Comparison of ENCODE assay signal across 24 cellular contexts in the genomic region with DNA sequence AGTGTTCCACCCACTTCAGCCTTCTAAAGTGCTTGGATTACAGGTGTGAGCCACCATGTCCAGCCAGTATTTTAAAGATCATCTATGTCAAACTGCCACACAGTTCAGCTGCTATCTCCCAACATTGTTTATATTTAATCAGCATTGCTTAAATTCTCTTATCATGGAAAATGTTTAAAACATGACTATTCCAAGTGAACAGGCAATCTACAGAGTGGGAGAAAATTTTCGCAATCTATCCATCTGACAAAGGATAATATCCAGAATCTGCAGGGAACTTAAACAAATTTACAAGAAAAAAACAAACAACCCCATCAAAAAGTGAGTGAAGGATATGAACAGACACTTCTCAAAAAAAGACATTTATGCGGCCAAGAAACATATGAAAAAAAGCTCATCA.
DNase-seq lines count a peak whose midpoint lies in the region; ATAC-seq and TF ChIP-seq lines count a peak whose summit lies in the region.
"Had no signal": no experiment of that assay in that cellular context is flagged by ENCODE, and none has a peak within 500 bp of the region (broad histone marks: within the 10 kb centered on the region; RNA-seq: fewer than 3 reads in every experiment).

No MANE protein-coding gene starts in this region.

- H2AFZ ChIP-seq in mesenchymal stem cell (ENCODE audit: low read depth, low read length): no peak overlapping the region

- H3K23ac ChIP-seq in mesenchymal stem cell (ENCODE audit: low read length in 2 of 2): no peak overlapping the region

- no peak overlapping the region for H2BK15ac ChIP-seq in mesenchymal stem cell (ENCODE audit: low read depth, poor library complexity, severe bottlenecking)

- 100% methylated on average over 1 of the region's 2 CpGs for WGBS in mesenchymal stem cell

- H3K18ac ChIP-seq in mesenchymal stem cell (ENCODE audit: low read depth in 1 of 2, low read length in 2 of 2): no peak overlapping the region

- H3K79me1 ChIP-seq in mesenchymal stem cell (replicated peaks; ENCODE audit: low read length, poor library complexity, severe bottlenecking): no peaks in the 10 kb centered on the region

- H2BK120ac ChIP-seq in mesenchymal stem cell (ENCODE audit: low read depth, low read length): no peak overlapping the region

- DNase-seq in adipocyte (ENCODE audit: low read depth) (peak; percentile 26), fibroblast of the aortic adventitia (ENCODE audit: low read depth) (peak; percentile 59), mesenchymal stem cell (peak; percentile 20), iPS-NIHi7 (ENCODE audit: extremely low spot score) (no peak), hypothalamus (lab: John Stamatoyannopoulos, UW) (no peak)
- DNase-seq: 8988T; ACHN; BE2C; C1 segment of cervical spinal cord; CD4-positive, alpha-beta memory T cell; CD4-positive, CD25-positive, alpha-beta regulatory T cell; CD8-positive, alpha-beta memory T cell; COR-L47; DMS 273 treated with DMSO at 0.1 percent for 48 hours; DMS153; DMS53; DMS79; DND-41; EL; GDM1 had no signal

- no peaks in the 10 kb centered on the region for H3K4me1 Mint-ChIP-seq in activated T-helper 17 cell treated with anti-CD3 and anti-CD28 coated beads, Interleukin-2, amount 50 U/mL, for 72 hours
- H3K4me1 Mint-ChIP-seq: CD14-positive monocyte; CD4-positive, alpha-beta memory T cell; CD4-positive, CD25-positive, alpha-beta regulatory T cell; CD8-positive, alpha-beta memory T cell had no signal

- H3K27ac ChIP-seq in mesenchymal stem cell (ENCODE audit: low read length, poor library complexity, severe bottlenecking): no peak overlapping the region
- H3K27ac ChIP-seq: BLaER1 had no signal

- no peak overlapping the region for H2BK12ac ChIP-seq in mesenchymal stem cell (ENCODE audit: low read length in 2 of 2)

- no peak overlapping the region for H2BK5ac ChIP-seq in mesenchymal stem cell (ENCODE audit: low read depth, low read length, poor library complexity, severe bottlenecking)

- no peak overlapping the region for H4K8ac ChIP-seq in mesenchymal stem cell (ENCODE audit: low read length)

- H3K4me2 ChIP-seq in mesenchymal stem cell (ENCODE audit: low read length, poor library complexity, severe bottlenecking): no peak overlapping the region
- H3K4me2 ChIP-seq: BLaER1 had no signal

- H4K91ac ChIP-seq in mesenchymal stem cell (ENCODE audit: low read length): no peak overlapping the region

- peaks cover 16% of the 10 kb centered on the region for H3K9me3 Mint-ChIP-seq in activated T-helper 17 cell treated with anti-CD3 and anti-CD28 coated beads, Interleukin-2, amount 50 U/mL, for 72 hours

- H3K9me3 ChIP-seq in adipocyte (ENCODE audit: control insufficient read depth, low read length) (no peaks in the 10 kb centered on the region), mesenchymal stem cell (ENCODE audit: control insufficient read depth, low read length) (no peaks in the 10 kb centered on the region)
- H3K9me3 ChIP-seq: BE2C, BLaER1 had no signal

- H3K9ac ChIP-seq in adipocyte (ENCODE audit: low read length) (no peak overlapping the region), mesenchymal stem cell (ENCODE audit: low read length) (no peak overlapping the region)
- H3K9ac ChIP-seq: BLaER1 had no signal

- H2AK5ac ChIP-seq in mesenchymal stem cell (ENCODE audit: low read length, severe bottlenecking): no peak overlapping the region

- H3K4me1 ChIP-seq in adipocyte (ENCODE audit: control insufficient read depth, insufficient read depth, low read length) (peaks cover 8% of the 10 kb centered on the region), mesenchymal stem cell (ENCODE audit: control insufficient read depth, insufficient read depth, low read depth, low read length) (no peaks in the 10 kb centered on the region)
- H3K4me1 ChIP-seq: BE2C, BLaER1 had no signal

- no peaks in the 10 kb centered on the region for H3K27me3 Mint-ChIP-seq in activated T-helper 17 cell treated with anti-CD3 and anti-CD28 coated beads, Interleukin-2, amount 50 U/mL, for 72 hours
- H3K27me3 Mint-ChIP-seq: CD4-positive, alpha-beta memory T cell; CD4-positive, CD25-positive, alpha-beta regulatory T cell; CD8-positive, alpha-beta memory T cell had no signal

- no peak overlapping the region for H3K4me3 Mint-ChIP-seq in activated T-helper 17 cell treated with anti-CD3 and anti-CD28 coated beads, Interleukin-2, amount 50 U/mL, for 72 hours
- H3K4me3 Mint-ChIP-seq: CD14-positive monocyte; CD4-positive, alpha-beta memory T cell; CD4-positive, CD25-positive, alpha-beta regulatory T cell; CD8-positive, alpha-beta memory T cell had no signal

- H3K4me3 ChIP-seq in adipocyte (ENCODE audit: low read length) (no peak overlapping the region), fibroblast of the aortic adventitia (ENCODE audit: low read depth, low read length) (no peak overlapping the region), mesenchymal stem cell (ENCODE audit: insufficient read depth in 1 of 2, low read depth in 1 of 2, low read length in 2 of 2) (no peak overlapping the region)
- H3K4me3 ChIP-seq: BLaER1, GM12878 had no signal

- no peak overlapping the region for H3K4ac ChIP-seq in mesenchymal stem cell (ENCODE audit: low read depth in 1 of 2, low read length in 2 of 2)

- no peaks in the 10 kb centered on the region for H3K27me3 ChIP-seq in adipocyte (replicated peaks; ENCODE audit: control insufficient read depth, insufficient read depth, low read length)
- no peaks in the 10 kb centered on the region for H3K27me3 ChIP-seq in mesenchymal stem cell (ENCODE audit: control insufficient read depth in 1 of 2, insufficient read depth in 1 of 2, low read length in 2 of 2)
- H3K27me3 ChIP-seq: BE2C, BLaER1 had no signal

- TF ChIP-seq CTCF in fibroblast of the aortic adventitia (IDR thresholded peaks at IDR 0.05; ENCODE audit: insufficient read depth, low read length): no peak

- no peak overlapping the region for H3K27ac Mint-ChIP-seq in activated T-helper 17 cell treated with anti-CD3 and anti-CD28 coated beads, Interleukin-2, amount 50 U/mL, for 72 hours
- H3K27ac Mint-ChIP-seq: CD14-positive monocyte; CD4-positive, alpha-beta memory T cell; CD4-positive, CD25-positive, alpha-beta regulatory T cell had no signal

- no peak overlapping the region for H3K14ac ChIP-seq in mesenchymal stem cell (ENCODE audit: low read length in 2 of 2)

- no peaks in the 10 kb centered on the region for H3K36me3 Mint-ChIP-seq in activated T-helper 17 cell treated with anti-CD3 and anti-CD28 coated beads, Interleukin-2, amount 50 U/mL, for 72 hours (ENCODE audit: low read depth)
- H3K36me3 Mint-ChIP-seq: CD14-positive monocyte; CD4-positive, alpha-beta memory T cell; CD4-positive, CD25-positive, alpha-beta regulatory T cell; CD8-positive, alpha-beta memory T cell had no signal

- no peak for ATAC-seq in activated T-helper 17 cell treated with anti-CD3 and anti-CD28 coated beads, Interleukin-2, amount 50 U/mL, for 72 hours (replicated peaks)
- ATAC-seq: GM12878 had no signal

- H3K36me3 ChIP-seq in adipocyte (ENCODE audit: control insufficient read depth, insufficient read depth, low read length, severe bottlenecking) (no peaks in the 10 kb centered on the region), mesenchymal stem cell (ENCODE audit: control insufficient read depth in 1 of 2, insufficient read depth in 2 of 2, low read depth in 1 of 2, low read length in 2 of 2) (no peaks in the 10 kb centered on the region)
- H3K36me3 ChIP-seq: BE2C, BLaER1 had no signal

Comparison
In these comparisons a context has a peak if more than half of its experiments do, and no peak if none do; other contexts are left out.
1. DNase-seq: peak in adipocyte (single experiment), fibroblast of the aortic adventitia (single experiment) and mesenchymal stem cell (single experiment); none in iPS-NIHi7 (single experiment) and hypothalamus (0 of 51).